1 cellular context compared by ENCODE assay signal in the genomic region with DNA sequence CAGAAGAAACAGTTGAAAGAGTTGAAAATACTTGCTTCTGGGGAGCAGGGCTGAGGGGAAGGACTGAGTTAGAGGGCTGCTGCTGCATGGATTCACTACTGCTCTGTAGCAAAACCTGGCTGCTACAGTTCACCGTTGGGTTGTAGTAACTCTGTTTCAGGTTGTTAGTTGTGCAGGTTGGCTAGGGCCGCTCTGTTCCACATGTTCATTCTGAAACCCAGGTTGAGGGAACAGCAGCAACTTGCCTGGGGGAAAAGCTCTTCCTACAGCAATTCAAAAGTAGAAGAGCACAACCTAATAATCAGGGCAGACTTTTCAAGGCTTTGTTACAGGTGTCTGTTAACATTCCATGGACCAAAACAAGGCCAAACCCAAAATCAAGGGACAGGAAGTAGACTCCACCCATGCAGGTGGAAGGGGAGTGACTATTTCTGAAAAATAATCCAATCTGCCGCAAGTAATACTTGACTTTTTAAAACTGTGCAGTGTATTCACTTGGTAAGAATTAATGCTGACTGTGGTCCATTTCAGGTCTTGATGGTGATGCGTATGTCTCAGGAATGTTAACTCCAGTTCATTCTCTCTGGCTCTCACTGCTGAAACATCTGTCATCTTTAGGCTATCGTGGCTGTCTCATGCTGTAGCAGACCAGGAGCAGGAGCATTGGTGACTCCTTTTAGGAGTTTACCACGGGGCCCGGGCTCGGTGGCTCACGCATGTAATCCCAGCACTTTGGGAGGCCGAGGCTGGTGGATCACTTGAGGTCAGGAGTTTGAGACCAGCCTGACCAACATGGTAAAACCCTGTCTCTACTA.
TF ChIP-seq lines count a peak whose summit lies in the region.

No MANE protein-coding gene starts in this region.

TF ChIP-seq in WTC11, 78 proteins besides CTCF, POLR2A, EP300 and RAD21 (continued from another document):
- TF ChIP-seq, protein P1, sequence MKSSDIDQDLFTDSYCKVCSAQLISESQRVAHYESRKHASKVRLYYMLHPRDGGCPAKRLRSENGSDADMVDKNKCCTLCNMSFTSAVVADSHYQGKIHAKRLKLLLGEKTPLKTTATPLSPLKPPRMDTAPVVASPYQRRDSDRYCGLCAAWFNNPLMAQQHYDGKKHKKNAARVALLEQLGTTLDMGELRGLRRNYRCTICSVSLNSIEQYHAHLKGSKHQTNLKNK (CRISPR knock-in tag; IDR thresholded peaks at IDR 0.05), result no peak
- TF ChIP-seq SMAD4 (CRISPR knock-in tag; IDR thresholded peaks at IDR 0.05), result no peak
- TF ChIP-seq, protein P2, sequence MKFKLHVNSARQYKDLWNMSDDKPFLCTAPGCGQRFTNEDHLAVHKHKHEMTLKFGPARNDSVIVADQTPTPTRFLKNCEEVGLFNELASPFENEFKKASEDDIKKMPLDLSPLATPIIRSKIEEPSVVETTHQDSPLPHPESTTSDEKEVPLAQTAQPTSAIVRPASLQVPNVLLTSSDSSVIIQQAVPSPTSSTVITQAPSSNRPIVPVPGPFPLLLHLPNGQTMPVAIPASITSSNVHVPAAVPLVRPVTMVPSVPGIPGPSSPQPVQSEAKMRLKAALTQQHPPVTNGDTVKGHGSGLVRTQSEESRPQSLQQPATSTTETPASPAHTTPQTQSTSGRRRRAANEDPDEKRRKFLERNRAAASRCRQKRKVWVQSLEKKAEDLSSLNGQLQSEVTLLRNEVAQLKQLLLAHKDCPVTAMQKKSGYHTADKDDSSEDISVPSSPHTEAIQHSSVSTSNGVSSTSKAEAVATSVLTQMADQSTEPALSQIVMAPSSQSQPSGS (CRISPR knock-in tag; IDR thresholded peaks at IDR 0.05; ENCODE audit: borderline replicate concordance, low read depth), result no peak
TF ChIP-seq in WTC11: peak in this region for 0.
